ENCODE assay signal across 22 cellular contexts in the genomic region with DNA sequence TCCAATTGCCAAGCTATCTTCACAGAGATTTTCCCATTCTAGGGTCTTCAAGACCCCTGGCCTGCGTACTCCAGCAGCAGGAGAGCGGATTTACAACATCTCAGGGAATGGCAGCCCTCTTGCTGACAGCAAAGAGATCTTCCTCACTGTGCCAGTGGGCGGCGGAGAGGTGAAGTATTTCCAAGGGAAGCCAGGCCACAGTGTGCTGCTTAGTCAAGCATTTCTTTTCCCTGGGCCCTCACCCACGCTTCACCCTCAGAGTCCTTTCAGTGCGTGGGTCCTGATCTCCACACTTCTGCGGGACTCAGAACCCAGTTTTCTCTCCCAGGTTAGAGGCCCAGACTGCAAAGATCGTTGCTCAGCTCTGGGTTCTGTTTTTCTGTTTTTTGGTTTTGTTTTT. TPM values are rescaled to one million over a fixed set of nuclear protein-coding genes. Genes with fewer than 3 reads are reported as not detected.
DNase-seq lines count a peak whose midpoint lies in the region; ATAC-seq, FAIRE-seq and TF ChIP-seq lines count a peak whose summit lies in the region.
"Had no signal": no experiment of that assay in that cellular context is flagged by ENCODE, and none has a peak within 500 bp of the region (broad histone marks: within the 10 kb centered on the region; RNA-seq: fewer than 3 reads in every experiment).

No MANE protein-coding gene starts in this region.

- H3K4me3 Mint-ChIP-seq in astrocyte (ENCODE audit: unreplicated experiment): no peak overlapping the region
- H3K4me3 Mint-ChIP-seq: CD4-positive, alpha-beta memory T cell had no signal

- H4K20me1 ChIP-seq in SK-N-SH (ENCODE audit: insufficient read depth) (no peaks in the 10 kb centered on the region), astrocyte (ENCODE audit: insufficient read depth, low read length) (peaks cover 3% of the 10 kb centered on the region)

- FAIRE-seq in astrocyte (lab: Jason Lieb, UNC): no peak
- FAIRE-seq in kidney (lab: Jason Lieb, UNC): no peak
- FAIRE-seq: GM12891, H54 had no signal

- ATAC-seq in SK-N-SH treated with all-trans-retinoic acid at 6 μM for 48 hours (peak; percentile 15; the same call in 2 of the 3 replicates), upper lobe of right lung (no peak)
- ATAC-seq: Panc1 had no signal

- H2AFZ ChIP-seq in SK-N-SH (ENCODE audit: low read depth): no peak overlapping the region
- no peak overlapping the region for H2AFZ ChIP-seq in astrocyte (ENCODE audit: low read depth, low read length)

- TF ChIP-seq EP300 in SK-N-SH (IDR thresholded peaks at IDR 0.05; ENCODE audit: borderline replicate concordance in 1 of 2, low read depth in 1 of 2, low read length in 1 of 2) (no peak), tibial nerve (IDR thresholded peaks at IDR 0.05) (no peak)

- peaks cover 15% of the 10 kb centered on the region for H3F3A ChIP-seq in SK-N-SH (replicated peaks; ENCODE audit: insufficient read depth)

- no peaks in the 10 kb centered on the region for H3K9me3 Mint-ChIP-seq in astrocyte (ENCODE audit: unreplicated experiment)

- no peaks in the 10 kb centered on the region for H3K9me2 ChIP-seq in SK-N-SH

- peak overlapping the region; percentile 53 for H3K27ac Mint-ChIP-seq in astrocyte (ENCODE audit: unreplicated experiment)

- DNase-seq in SK-N-SH (no peak), astrocyte (ENCODE audit: low read depth) (no peak), kidney (peak; percentile 53), upper lobe of right lung (peak; percentile 40), AG08395 (ENCODE audit: low spot score) (no peak), tibial nerve (ENCODE audit: low spot score in 2 of 2) (no peak)
- DNase-seq in activated CD8-positive, alpha-beta memory T cell treated with anti-CD3 and anti-CD28 coated beads for 24 hours: no peak
- DNase-seq: Calu3; CD4-positive, alpha-beta memory T cell; GF-D8; KG1; NCI-H1105 treated with DMSO at 0.1 percent for 48 hours; NCI-H1694; NCI-H2081 treated with DMSO at 0.1 percent for 48 hours; NCI-H446 treated with DMSO at 0.1 percent for 48 hours; NCI-H69 had no signal

- H3K36me3 ChIP-seq in SK-N-SH (replicated peaks in 1 of 2; ENCODE audit: control insufficient read depth in 1 of 2, insufficient read depth in 2 of 2, low read length in 1 of 2) (peaks cover 38 to 46% of the 10 kb centered on the region in 2 experiments), astrocyte (ENCODE audit: insufficient read depth, low read length) (peaks cover 43% of the 10 kb centered on the region), kidney (ENCODE audit: control insufficient read depth in 1 of 2, insufficient read depth in 2 of 2, low read length in 2 of 2) (no peaks in the 10 kb centered on the region), upper lobe of right lung (no peaks in the 10 kb centered on the region), tibial nerve (peaks cover 0 to 31% (median 4%) of the 10 kb centered on the region in 3 donors)

- H3K79me2 ChIP-seq in SK-N-SH (ENCODE audit: insufficient read depth) (no peaks in the 10 kb centered on the region), astrocyte (ENCODE audit: insufficient read depth, low read length) (no peaks in the 10 kb centered on the region)

- H3K27me3 Mint-ChIP-seq in astrocyte (ENCODE audit: low read depth, unreplicated experiment): no peaks in the 10 kb centered on the region
- H3K27me3 Mint-ChIP-seq: CD4-positive, alpha-beta memory T cell had no signal

- no peak overlapping the region for H3K4me2 ChIP-seq in SK-N-SH
- H3K4me2 ChIP-seq in astrocyte (ENCODE audit: low read length): no peak overlapping the region
- H3K4me2 ChIP-seq: BLaER1 had no signal

- WGBS in SK-N-SH (ENCODE audit: low lambda C conversion rate): 90% methylated on average over 8 of the region's 8 CpGs
- 79 to 86% methylated on average over 8 of the region's 8 CpGs for WGBS in tibial nerve, 2 donors

- TF ChIP-seq RAD21 in SK-N-SH (IDR thresholded peaks at IDR 0.05; ENCODE audit: low read length): no peak

- TF ChIP-seq CTCF in SK-N-SH (IDR thresholded peaks at IDR 0.05): no peak
- no peak for TF ChIP-seq CTCF in astrocyte (IDR thresholded peaks at IDR 0.05; ENCODE audit: insufficient read depth, low read depth, low read length)
- no peak for TF ChIP-seq CTCF in kidney (IDR thresholded peaks at IDR 0.05; ENCODE audit: borderline replicate concordance, extremely low read depth, insufficient read depth)
- no peak for TF ChIP-seq CTCF in upper lobe of right lung (IDR thresholded peaks at IDR 0.05)
- TF ChIP-seq CTCF in tibial nerve (IDR thresholded peaks at IDR 0.05): no peak

- peaks cover 5% of the 10 kb centered on the region for H3K36me3 Mint-ChIP-seq in astrocyte (ENCODE audit: low read depth, unreplicated experiment)

- no peak overlapping the region for H3K9ac ChIP-seq in SK-N-SH
- H3K9ac ChIP-seq in astrocyte (ENCODE audit: low read length): no peak overlapping the region
- H3K9ac ChIP-seq in kidney (ENCODE audit: low read length in 2 of 2): no peak overlapping the region
- H3K9ac ChIP-seq: BLaER1 had no signal

- H3K27me3 ChIP-seq in SK-N-SH (ENCODE audit: insufficient read depth) (no peaks in the 10 kb centered on the region), astrocyte (ENCODE audit: insufficient read depth, low read length) (no peaks in the 10 kb centered on the region), upper lobe of right lung (no peaks in the 10 kb centered on the region), tibial nerve (no peaks in the 10 kb centered on the region)
- H3K27me3 ChIP-seq: BLaER1 had no signal

- intact Hi-C loops in kidney (cut with DNase I): no loop called here
- intact Hi-C loops in upper lobe of right lung (cut with DNase I): no loop called here

- H3K27ac ChIP-seq in SK-N-SH (ENCODE audit: low read depth in 2 of 2, low read length in 1 of 2) (no peak overlapping the region), astrocyte (ENCODE audit: low read depth, low read length) (no peak overlapping the region), kidney (ENCODE audit: low read depth in 2 of 2, low read length in 2 of 2) (no peak overlapping the region), upper lobe of right lung (no peak overlapping the region), tibial nerve (no peak overlapping the region)
- H3K27ac ChIP-seq: 22Rv1, BLaER1 had no signal

- peaks cover 10% of the 10 kb centered on the region for H3K4me1 Mint-ChIP-seq in astrocyte (ENCODE audit: low read depth, unreplicated experiment)
- H3K4me1 Mint-ChIP-seq: CD4-positive, alpha-beta memory T cell had no signal

- CTCF ChIA-PET in SK-N-SH (lab: Yijun Ruan, JAX): interaction anchor here (0.9 kb wide), 1 partner anchor 102 kb away, joined by 3 read pairs; no protein-coding TSS in a partner anchor

- POLR2A ChIA-PET in SK-N-SH (lab: Yijun Ruan, JAX): no interaction called here

- no peaks in the 10 kb centered on the region for H3K9me3 ChIP-seq in SK-N-SH
- H3K9me3 ChIP-seq in astrocyte (ENCODE audit: insufficient read depth, low read depth, low read length): no peaks in the 10 kb centered on the region
- no peaks in the 10 kb centered on the region for H3K9me3 ChIP-seq in kidney (ENCODE audit: control insufficient read depth in 1 of 2, low read length in 2 of 2)
- no peaks in the 10 kb centered on the region for H3K9me3 ChIP-seq in upper lobe of right lung
- no peaks in the 10 kb centered on the region for H3K9me3 ChIP-seq in tibial nerve
- H3K9me3 ChIP-seq: BLaER1 had no signal

- no peak overlapping the region for H3K4me3 ChIP-seq in SK-N-SH (ENCODE audit: low read depth in 2 of 2, low read length in 1 of 2)
- H3K4me3 ChIP-seq in astrocyte (ENCODE audit: insufficient read depth, low read depth, low read length): no peak overlapping the region
- no peak overlapping the region for H3K4me3 ChIP-seq in kidney (ENCODE audit: low read length in 2 of 2)
- H3K4me3 ChIP-seq in upper lobe of right lung: no peak overlapping the region
- H3K4me3 ChIP-seq in tibial nerve: no peak overlapping the region
- H3K4me3 ChIP-seq: BLaER1 had no signal

- H3K4me1 ChIP-seq in SK-N-SH (ENCODE audit: control insufficient read depth in 1 of 2, insufficient read depth in 2 of 2, low read depth in 1 of 2, low read length in 1 of 2): no peaks in the 10 kb centered on the region
- H3K4me1 ChIP-seq in astrocyte (ENCODE audit: insufficient read depth, low read length): no peaks in the 10 kb centered on the region
- H3K4me1 ChIP-seq in kidney (ENCODE audit: control insufficient read depth in 1 of 2, insufficient read depth in 1 of 2, low read depth in 1 of 2, low read length in 2 of 2): no peaks in the 10 kb centered on the region
- H3K4me1 ChIP-seq in upper lobe of right lung: no peaks in the 10 kb centered on the region
- no peaks in the 10 kb centered on the region for H3K4me1 ChIP-seq in tibial nerve
- H3K4me1 ChIP-seq: BLaER1 had no signal

- TF ChIP-seq POLR2A in tibial nerve (IDR thresholded peaks at IDR 0.05): no peak

TF ChIP-seq in SK-N-SH treated with all-trans-retinoic acid at 6 μM for 48 hours, 23 proteins besides CTCF, POLR2A, EP300 and RAD21 (continues in another document):
- no peak for TF ChIP-seq SNAI2 (CRISPR knock-in tag; IDR thresholded peaks at IDR 0.05)
- TF ChIP-seq ZC3H10 (CRISPR knock-in tag; IDR thresholded peaks at IDR 0.05): no peak
- no peak for TF ChIP-seq ESRRG (CRISPR knock-in tag; IDR thresholded peaks at IDR 0.05)
- TF ChIP-seq ZNF8 (CRISPR knock-in tag; IDR thresholded peaks at IDR 0.05): no peak
- no peak for TF ChIP-seq PPARA (CRISPR knock-in tag; IDR thresholded peaks at IDR 0.05; ENCODE audit: borderline replicate concordance)

TF ChIP-seq in SK-N-SH, 30 proteins besides CTCF, POLR2A, EP300 and RAD21:
- no peak for TF ChIP-seq SMC3 (IDR thresholded peaks at IDR 0.05; ENCODE audit: low read depth, low read length)

RNA-seq across cellular contexts. Expression of a gene that starts 13.1 kb away (rescaled TPM):
- polyA plus RNA-seq in SK-N-SH (2012; rRNA removed): 18.9 and 22.9 TPM in 2 replicates
- 16.2 and 21.3 TPM in 2 replicates for polyA plus RNA-seq in SK-N-SH (2012; cell fraction: cytosol; rRNA removed)
- 14.5 and 22.7 TPM in 2 replicates for polyA plus RNA-seq in SK-N-SH (2012; cell fraction: nucleus; rRNA removed)
- 4.2 and 5.5 TPM in 2 replicates for total RNA-seq in astrocyte
- 1.0 TPM for total RNA-seq in kidney
- polyA plus RNA-seq in kidney (ENCODE audit: insufficient read depth, low read depth, low replicate concordance): 0.71 TPM
- total RNA-seq in upper lobe of right lung: 0.78 TPM
- total RNA-seq in tibial nerve: under 1 TPM in 3 of 4 donors, not detected in 1; 0.66 to 0.98 (median 0.90) TPM

RNA-seq across cellular contexts. Expression of a gene that starts 59.5 kb away (rescaled TPM):
- polyA plus RNA-seq in SK-N-SH (2012; rRNA removed) (0.05 and 0.06 TPM in 2 replicates), kidney (ENCODE audit: insufficient read depth, low read depth, low replicate concordance) (not detected)
- 0.05 and 0.14 TPM in 2 replicates for polyA plus RNA-seq in SK-N-SH (2012; cell fraction: cytosol; rRNA removed)
- 0.14 and 0.36 TPM in 2 replicates for polyA plus RNA-seq in SK-N-SH (2012; cell fraction: nucleus; rRNA removed)
- total RNA-seq in astrocyte (0.31 TPM in 1 of 2 replicates, not detected in the other), kidney (0.88 TPM), upper lobe of right lung (1.4 TPM), tibial nerve (under 1 TPM in 3 of 4 donors, not detected in 1; under 0.01 to 0.30 (median 0.21) TPM)
- polyA plus RNA-seq: CD4-positive, alpha-beta memory T cell had no signal

Comparison
In these comparisons a context has a peak if more than half of its experiments do, and no peak if none do; other contexts are left out.
1. DNase-seq: peak in kidney (single experiment) and upper lobe of right lung (single experiment); none in SK-N-SH (single experiment), astrocyte (single experiment), AG08395 (single experiment), activated CD8-positive, alpha-beta memory T cell treated with anti-CD3 and anti-CD28 coated beads for 24 hours (single experiment) and tibial nerve (0 of 2).